In genomic region chr14:24216876-24217275, GRCh38 we compare ENCODE assay signal across 5 cellular contexts. TPM values are rescaled to one million over a fixed set of nuclear protein-coding genes. Genes with fewer than 3 reads are reported as not detected.
"Had no signal": no experiment of that assay in that cellular context is flagged by ENCODE, and none has a peak within 500 bp of the region (broad histone marks: within the 10 kb centered on the region; RNA-seq: fewer than 3 reads in every experiment).

No MANE protein-coding gene starts in this region.

RNA-seq across cellular contexts. Expression of gene TSSK4, which starts 11.4 kb away (rescaled TPM):
- total RNA-seq: dermis microvascular lymphatic vessel endothelial cell, foreskin keratinocyte, lung microvascular endothelial cell, SJSA1, suprapubic skin had no signal
- polyA plus RNA-seq: foreskin keratinocyte had no signal
